Comparison of ENCODE assay signal across 13 cellular contexts in genomic region chr10:33706191-33706590, GRCh38.
DNase-seq lines count a peak whose midpoint lies in the region; ATAC-seq and TF ChIP-seq lines count a peak whose summit lies in the region.
"Had no signal": no experiment of that assay in that cellular context is flagged by ENCODE, and none has a peak within 500 bp of the region (broad histone marks: within the 10 kb centered on the region; RNA-seq: fewer than 3 reads in every experiment).

No MANE protein-coding gene starts in this region.

- H3K36me3 Mint-ChIP-seq in CD14-positive monocyte, result no peaks in the 10 kb centered on the region

- no peaks in the 10 kb centered on the region for H3K36me3 ChIP-seq in ACC112 (ENCODE audit: insufficient read depth, low read length)
- H3K36me3 ChIP-seq: ovary had no signal

- H3K4me3 ChIP-seq in ACC112 (ENCODE audit: low read depth, low read length), result no peak overlapping the region
- H3K4me3 ChIP-seq: ovary had no signal

- intact Hi-C loops in CD14-positive monocyte (cut with micrococcal nuclease), result no loop called here

- no peak overlapping the region for H2AFZ ChIP-seq in ACC112 (ENCODE audit: low read length, unreplicated experiment)

- no peak overlapping the region for H3K27ac Mint-ChIP-seq in CD14-positive monocyte
- H3K27ac Mint-ChIP-seq: B cell had no signal

- peaks cover 21% of the 10 kb centered on the region for H3K4me1 ChIP-seq in ACC112 (ENCODE audit: control insufficient read depth, insufficient read depth, low read length, unreplicated experiment)

- peaks cover 0 to 5% (median 3%) of the 10 kb centered on the region in 3 donors for H3K27me3 Mint-ChIP-seq in CD14-positive monocyte (ENCODE audit: low read depth in 3 of 3)
- H3K27me3 Mint-ChIP-seq: B cell had no signal

- H3K27ac ChIP-seq in ACC112 (ENCODE audit: low read depth, low read length), result peak overlapping the region; percentile 69
- H3K27ac ChIP-seq: ovary had no signal

- no peaks in the 10 kb centered on the region for H3K79me2 ChIP-seq in ACC112 (ENCODE audit: control insufficient read depth, insufficient read depth, low read length, unreplicated experiment)

- no peaks in the 10 kb centered on the region for H3K27me3 ChIP-seq in ACC112 (ENCODE audit: insufficient read depth, low read length)
- H3K27me3 ChIP-seq: ovary had no signal

- no peaks in the 10 kb centered on the region for H3K9me3 Mint-ChIP-seq in CD14-positive monocyte

- no peak overlapping the region for H3K4me3 Mint-ChIP-seq in CD14-positive monocyte
- H3K4me3 Mint-ChIP-seq: B cell had no signal

- peak; percentile 77 for DNase-seq in HT1080 (ENCODE audit: low read depth)
- peak; percentile 10 for DNase-seq in dermis blood vessel endothelial cell
- peak; percentile 33 for DNase-seq in kidney tubule cell (ENCODE audit: low spot score)
- no peak for DNase-seq in omental fat pad (ENCODE audit: low spot score)
- no peak for DNase-seq in CD14-positive monocyte (ENCODE audit: low spot score)
- no peak for DNase-seq in stimulated activated CD4-positive, alpha-beta T cell treated with anti-CD3 and anti-CD28 coated beads, Interleukin-15, amount 100 ng/mL, for 24 hours
- DNase-seq: effector CD8-positive, alpha-beta T cell; hypothalamus; NCI-H2171 had no signal

- H3K4me1 Mint-ChIP-seq in CD14-positive monocyte, result peaks cover 4% of the 10 kb centered on the region
- H3K4me1 Mint-ChIP-seq: B cell had no signal

- TF ChIP-seq CTCF in omental fat pad (IDR thresholded peaks at IDR 0.05), result no peak
- no peak for TF ChIP-seq CTCF in CD14-positive monocyte (IDR thresholded peaks at IDR 0.05)

- ATAC-seq in GM21423 (IDR thresholded peaks at IDR 0.05; ENCODE audit: unreplicated experiment), result no peak
- ATAC-seq in omental fat pad (ENCODE audit: low FRiP score), result no peak

Comparison
In these comparisons a context has a peak if more than half of its experiments do, and no peak if none do; other contexts are left out.
1. DNase-seq: peak in HT1080 (single experiment), dermis blood vessel endothelial cell (single experiment) and kidney tubule cell (single experiment); none in omental fat pad (single experiment), CD14-positive monocyte (single experiment) and stimulated activated CD4-positive, alpha-beta T cell treated with anti-CD3 and anti-CD28 coated beads, Interleukin-15, amount 100 ng/mL, for 24 hours (single experiment).